Comparison of ENCODE assay signal across 21 cellular contexts in the genomic region with DNA sequence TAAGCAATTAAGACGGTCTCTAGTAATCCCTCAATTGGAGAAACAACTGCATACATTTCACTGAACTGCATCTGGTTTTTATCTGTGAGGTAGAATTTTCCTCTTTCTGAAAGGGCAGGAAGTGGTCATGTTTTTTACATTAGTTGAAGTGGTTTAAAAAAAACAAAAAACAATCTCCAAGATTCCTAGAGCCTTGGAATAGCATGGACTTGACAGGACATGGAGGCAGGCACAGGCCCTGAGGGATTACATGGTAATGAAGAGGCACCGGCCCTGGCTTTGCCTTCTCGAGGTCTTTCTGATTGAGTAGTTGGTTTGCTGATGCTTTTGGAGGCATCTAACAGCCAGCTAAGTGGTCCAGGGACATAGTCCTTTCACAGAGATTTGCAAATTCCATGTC. TPM values are rescaled to one million over a fixed set of nuclear protein-coding genes. Genes with fewer than 3 reads are reported as not detected.
"Had no signal": no experiment of that assay in that cellular context is flagged by ENCODE, and none has a peak within 500 bp of the region (broad histone marks: within the 10 kb centered on the region; RNA-seq: fewer than 3 reads in every experiment).

No MANE protein-coding gene starts in this region.

- H3K36me3 Mint-ChIP-seq: activated CD4-positive, alpha-beta memory T cell treated with anti-CD3 and anti-CD28 coated beads for 36 hours; natural killer cell treated with Interleukin-12 subunit alpha and Interleukin-12 subunit beta and Interleukin-15 and Interleukin-18, amount 100 ng/mL, for 72 hours; stimulated activated naive B cell treated with anti-CD40 and anti-IgM and Interleukin-4, amounts not matched to agents 10 μg/mL and 1 μg/mL and 100 μg/mL, for 72 hours had no signal

- H3K27me3 Mint-ChIP-seq: activated CD4-positive, alpha-beta memory T cell treated with anti-CD3 and anti-CD28 coated beads for 36 hours; activated naive CD8-positive, alpha-beta T cell treated with anti-CD3 and anti-CD28 coated beads, Interleukin-2, amount 50 U/mL, for 24 hours; stimulated activated naive B cell treated with anti-CD40 and anti-IgM and Interleukin-4, amounts not matched to agents 10 μg/mL and 1 μg/mL and 100 μg/mL, for 72 hours had no signal

- H3K4me1 Mint-ChIP-seq: stimulated activated naive B cell treated with anti-CD40 and anti-IgM and Interleukin-4, amounts not matched to agents 10 μg/mL and 1 μg/mL and 100 μg/mL, for 72 hours had no signal

- H3K27ac Mint-ChIP-seq: activated CD4-positive, alpha-beta memory T cell treated with anti-CD3 and anti-CD28 coated beads for 36 hours; activated naive CD8-positive, alpha-beta T cell treated with anti-CD3 and anti-CD28 coated beads, Interleukin-2, amount 50 U/mL, for 24 hours; natural killer cell treated with Interleukin-12 subunit alpha and Interleukin-12 subunit beta and Interleukin-15 and Interleukin-18, amount 100 ng/mL, for 72 hours; stimulated activated naive B cell treated with anti-CD40 and anti-IgM and Interleukin-4, amounts not matched to agents 10 μg/mL and 1 μg/mL and 100 μg/mL, for 72 hours; T-helper 1 cell treated with Interleukin-12 subunit alpha and Interleukin-12 subunit beta and Interleukin-4 antibody, amounts not matched to agents 30 μg/mL and 1 μg/mL, for 36 hours had no signal

- H3K9me3 Mint-ChIP-seq: activated CD4-positive, alpha-beta memory T cell treated with anti-CD3 and anti-CD28 coated beads for 36 hours; activated naive CD8-positive, alpha-beta T cell treated with anti-CD3 and anti-CD28 coated beads, Interleukin-2, amount 50 U/mL, for 24 hours; natural killer cell treated with Interleukin-12 subunit alpha and Interleukin-12 subunit beta and Interleukin-15 and Interleukin-18, amount 100 ng/mL, for 72 hours; stimulated activated naive B cell treated with anti-CD40 and anti-IgM and Interleukin-4, amounts not matched to agents 10 μg/mL and 1 μg/mL and 100 μg/mL, for 72 hours; T-helper 1 cell treated with Interleukin-12 subunit alpha and Interleukin-12 subunit beta and Interleukin-4 antibody, amounts not matched to agents 30 μg/mL and 1 μg/mL, for 36 hours had no signal

- DNase-seq: activated CD4-positive, alpha-beta memory T cell treated with anti-CD3 and anti-CD28 coated beads for 36 hours; activated CD4-positive, alpha-beta T cell treated with anti-CD3 and anti-CD28 coated beads for 48 hours; activated CD4-positive, CD25-positive, alpha-beta regulatory T cell; activated effector memory CD4-positive, alpha-beta T cell treated with anti-CD3 and anti-CD28 coated beads, Interleukin-2, amount 50 U/mL, for 16 hours; activated naive CD4-positive, alpha-beta T cell treated with anti-CD3 and anti-CD28 coated beads, Interleukin-2, amount 50 U/mL, for 16 hours; activated naive CD8-positive, alpha-beta T cell treated with anti-CD3 and anti-CD28 coated beads, Interleukin-2, amount 50 U/mL, for 24 hours; activated T-cell treated with anti-CD3 and anti-CD28 coated beads for 4 hours; brain microvascular endothelial cell; central memory CD4-positive, alpha-beta T cell; effector memory CD4-positive, alpha-beta T cell; gastrocnemius medialis; hippocampal formation; left ventricle myocardium superior; mammary epithelial cell; sigmoid colon; stimulated activated CD4-positive, alpha-beta T cell treated with anti-CD3 and anti-CD28 coated beads, Interleukin-15, amount 100 ng/mL, for 24 hours; stimulated activated naive B cell treated with anti-CD40 and anti-IgM and Interleukin-4, amounts not matched to agents 10 μg/mL and 1 μg/mL and 100 μg/mL, for 72 hours; transverse colon had no signal

- H3K4me3 Mint-ChIP-seq: activated CD4-positive, alpha-beta memory T cell treated with anti-CD3 and anti-CD28 coated beads for 36 hours; activated naive CD8-positive, alpha-beta T cell treated with anti-CD3 and anti-CD28 coated beads, Interleukin-2, amount 50 U/mL, for 24 hours; natural killer cell treated with Interleukin-12 subunit alpha and Interleukin-12 subunit beta and Interleukin-15 and Interleukin-18, amount 100 ng/mL, for 72 hours; stimulated activated naive B cell treated with anti-CD40 and anti-IgM and Interleukin-4, amounts not matched to agents 10 μg/mL and 1 μg/mL and 100 μg/mL, for 72 hours; T-helper 1 cell treated with Interleukin-12 subunit alpha and Interleukin-12 subunit beta and Interleukin-4 antibody, amounts not matched to agents 30 μg/mL and 1 μg/mL, for 36 hours had no signal

- ATAC-seq: activated naive CD8-positive, alpha-beta T cell treated with anti-CD3 and anti-CD28 coated beads, Interleukin-2, amount 50 U/mL, for 24 hours; gastrocnemius medialis; left ventricle myocardium superior; natural killer cell treated with Interleukin-12 subunit alpha and Interleukin-12 subunit beta and Interleukin-15 and Interleukin-18, amount 100 ng/mL, for 72 hours; stimulated activated naive B cell treated with anti-CD40 and anti-IgM and Interleukin-4, amounts not matched to agents 10 μg/mL and 1 μg/mL and 100 μg/mL, for 72 hours had no signal

RNA-seq across cellular contexts. Expression of a gene that starts 25.9 kb away (rescaled TPM):
- total RNA-seq: ascending aorta had no signal
